Comparison of ENCODE assay signal across 11 cellular contexts in genomic region chr17:42165751-42166150, GRCh38. TPM values are rescaled to one million over a fixed set of nuclear protein-coding genes. Genes with fewer than 3 reads are reported as not detected.
"Had no signal": no experiment of that assay in that cellular context is flagged by ENCODE, and none has a peak within 500 bp of the region (broad histone marks: within the 10 kb centered on the region; RNA-seq: fewer than 3 reads in every experiment).

No MANE protein-coding gene starts in this region.

- DNase-seq: H9, HCEC 1CT, HFFc6, IMR-90, KG1 had no signal

- H3K27ac ChIP-seq: HL-60 had no signal

- H2AFZ ChIP-seq: GM23338 had no signal

- H3K4me3 Mint-ChIP-seq: GM23338, HFFc6 had no signal

- H3K4me3 ChIP-seq: GM23338, K562 had no signal

- ATAC-seq: GM23338, K562 had no signal

- H3K9me3 Mint-ChIP-seq: GM23338, H9, HFFc6 had no signal

- FAIRE-seq: H1, H54, K562 had no signal

- H3K4me2 ChIP-seq: GM23338 had no signal

- H3K27ac Mint-ChIP-seq: GM23338, HFFc6 had no signal

RNA-seq across cellular contexts. Expression of gene KCNH4, which starts 15.2 kb away (rescaled TPM):
- total RNA-seq: H9, HFFc6, HT1080, IMR-90 had no signal

RNA-seq across cellular contexts. Expression of gene HCRT, which starts 19.5 kb away (rescaled TPM):
- total RNA-seq: GM23338, H1, H9, HFFc6, HT1080, IMR-90, K562 had no signal
- polyA plus RNA-seq: GM23338, H1, IMR-90, K562 had no signal

RNA-seq across cellular contexts. Expression of gene HSPB9, which starts 43.1 kb away (rescaled TPM):
- total RNA-seq: HFFc6, HT1080, IMR-90 had no signal
- polyA plus RNA-seq: IMR-90 had no signal
